Comparison of ENCODE assay signal across 8 cellular contexts in genomic region chr12:51082561-51083139, GRCh38. TPM values are rescaled to one million over a fixed set of nuclear protein-coding genes. Genes with fewer than 3 reads are reported as not detected.
DNase-seq lines count a peak whose midpoint lies in the region; ATAC-seq and TF ChIP-seq lines count a peak whose summit lies in the region.

No MANE protein-coding gene starts in this region.

- H3K9me3 ChIP-seq in OCI-LY7 (ENCODE audit: low read length) (no peaks in the 10 kb centered on the region), adipocyte (ENCODE audit: control insufficient read depth, low read length) (no peaks in the 10 kb centered on the region), left ventricle myocardium inferior (replicated peaks) (no peaks in the 10 kb centered on the region), parathyroid adenoma (ENCODE audit: control insufficient read depth, low read length) (no peaks in the 10 kb centered on the region)

- peak overlapping the region; percentile 92 for H3K9ac ChIP-seq in adipocyte (ENCODE audit: low read length)
- H3K9ac ChIP-seq in parathyroid adenoma, result peak overlapping the region; percentile 78

- TF ChIP-seq CTCF in OCI-LY7 (conservative IDR thresholded peaks at IDR 0.05; ENCODE audit: low read length) (no peak), left ventricle myocardium inferior (IDR thresholded peaks at IDR 0.05; ENCODE audit: borderline replicate concordance) (no peak), parathyroid adenoma (IDR thresholded peaks at IDR 0.05) (no peak)

- H3K4me2 ChIP-seq in OCI-LY7 (ENCODE audit: low read length), result peak overlapping the region; percentile 82
- peak overlapping the region; percentile 93 for H3K4me2 ChIP-seq in parathyroid adenoma (ENCODE audit: low read length)

- CTCF ChIA-PET in OCI-LY7 (lab: Charles Lee; ENCODE audit: unreplicated experiment), result interaction anchor here (0.6 to 0.9 kb wide), 2 partner anchors 19 to 20 kb away, joined by 3 read pairs; no protein-coding TSS in a partner anchor

- H3K4me3 ChIP-seq in ACC112 (ENCODE audit: low read depth, low read length) (peak overlapping the region; percentile 99), OCI-LY7 (ENCODE audit: low read depth, low read length, poor library complexity, severe bottlenecking) (peak overlapping the region; percentile 90), adipocyte (ENCODE audit: low read length) (peak overlapping the region; percentile 89), left ventricle myocardium inferior (peak overlapping the region; percentile 91), parathyroid adenoma (ENCODE audit: low read depth, low read length) (peak overlapping the region; percentile 93)

- POLR2A ChIA-PET in OCI-LY7 (lab: Charles Lee), result interaction anchor here (0.6 to 1.4 kb wide), 13 partner anchors 9 to 1580 kb away, joined by 3 to 9 read pairs (median 3); partner anchors contain the start of genes DAZAP2 and POU6F1

- DNase-seq in OCI-LY7 (ENCODE audit: low spot score) (peak; percentile 43), adipocyte (ENCODE audit: low read depth) (peak; percentile 69), left ventricle myocardium inferior (no peak), NCI-H2081 treated with DMSO at 0.1 percent for 48 hours (lab: John Stamatoyannopoulos, UW) (no peak)

- no peaks in the 10 kb centered on the region for H3K9me2 ChIP-seq in OCI-LY7 (ENCODE audit: insufficient read depth, low read length)

- peak overlapping the region; percentile 73 for H2AFZ ChIP-seq in ACC112 (ENCODE audit: low read length, unreplicated experiment)
- H2AFZ ChIP-seq in OCI-LY7 (ENCODE audit: low read length), result peak overlapping the region; percentile 18; the same call in 1 of the 2 replicates
- H2AFZ ChIP-seq in parathyroid adenoma, result peak overlapping the region; percentile 95

- H3K27ac ChIP-seq in ACC112 (ENCODE audit: low read depth, low read length) (peak overlapping the region; percentile 69), OCI-LY7 (ENCODE audit: low read depth, low read length, poor library complexity, severe bottlenecking) (no peak overlapping the region), left ventricle myocardium inferior (replicated peaks) (peak overlapping the region; percentile 97), parathyroid adenoma (peak overlapping the region; percentile 82)

- ATAC-seq in GM21390 (IDR thresholded peaks at IDR 0.05; ENCODE audit: unreplicated experiment), result peak; percentile 12
- no peak for ATAC-seq in HG03139 (IDR thresholded peaks at IDR 0.05; ENCODE audit: unreplicated experiment)

- no peaks in the 10 kb centered on the region for H3K27me3 ChIP-seq in ACC112 (ENCODE audit: insufficient read depth, low read length)
- no peaks in the 10 kb centered on the region for H3K27me3 ChIP-seq in adipocyte (replicated peaks; ENCODE audit: control insufficient read depth, insufficient read depth, low read length)
- H3K27me3 ChIP-seq in left ventricle myocardium inferior (ENCODE audit: low read depth), result no peaks in the 10 kb centered on the region
- H3K27me3 ChIP-seq in parathyroid adenoma (ENCODE audit: control insufficient read depth, insufficient read depth, low read length), result no peaks in the 10 kb centered on the region

- intact Hi-C loops in OCI-LY7 (cut with micrococcal nuclease; ENCODE audit: unreplicated experiment) (loop anchor here (1.0 to 10.0 kb wide), 3 partner anchors 34 to 132 kb away; partner anchors contain the start of genes LETMD1 and POU6F1), left ventricle myocardium inferior (cut with micrococcal nuclease) (no loop called here)

- H3K79me2 ChIP-seq in ACC112 (ENCODE audit: control insufficient read depth, insufficient read depth, low read length, unreplicated experiment), result peaks cover 37% of the 10 kb centered on the region
- peaks cover 23% of the 10 kb centered on the region; the same call in 1 of the 2 replicates for H3K79me2 ChIP-seq in OCI-LY7 (ENCODE audit: insufficient read depth, low read depth, low read length)
- no peaks in the 10 kb centered on the region for H3K79me2 ChIP-seq in parathyroid adenoma

- no TSS peak for BruUV-seq in OCI-LY7 (replicated peaks; lab: Mats Ljungman, UMichigan)

- H3K36me3 ChIP-seq in ACC112 (ENCODE audit: insufficient read depth, low read length), result no peaks in the 10 kb centered on the region
- no peaks in the 10 kb centered on the region; the same call in 1 of the 2 replicates for H3K36me3 ChIP-seq in OCI-LY7 (ENCODE audit: insufficient read depth, low read length)
- no peaks in the 10 kb centered on the region for H3K36me3 ChIP-seq in adipocyte (ENCODE audit: control insufficient read depth, insufficient read depth, low read length, severe bottlenecking)
- no peaks in the 10 kb centered on the region for H3K36me3 ChIP-seq in left ventricle myocardium inferior
- no peaks in the 10 kb centered on the region for H3K36me3 ChIP-seq in parathyroid adenoma (ENCODE audit: control insufficient read depth, insufficient read depth, low read length)

- H4K20me1 ChIP-seq in OCI-LY7 (ENCODE audit: insufficient read depth, low read length), result no peaks in the 10 kb centered on the region

- H3K4me1 ChIP-seq in ACC112 (ENCODE audit: control insufficient read depth, insufficient read depth, low read length, unreplicated experiment) (peaks cover 9% of the 10 kb centered on the region), OCI-LY7 (ENCODE audit: insufficient read depth, low read length, poor library complexity, severe bottlenecking) (peaks cover 29% of the 10 kb centered on the region), adipocyte (ENCODE audit: control insufficient read depth, insufficient read depth, low read length) (peaks cover 21% of the 10 kb centered on the region), left ventricle myocardium inferior (peaks cover 38% of the 10 kb centered on the region), parathyroid adenoma (peaks cover 5% of the 10 kb centered on the region)

RNA-seq across cellular contexts. Expression of gene CSRNP2, which starts 0.7 kb away (rescaled TPM):
- total RNA-seq in OCI-LY7 (2014; rRNA removed; shearing (Covaris generic)), result 10.4 and 11.7 TPM in 2 replicates
- total RNA-seq in OCI-LY7 (2022) (28.6 and 30.1 TPM in 2 replicates), left ventricle myocardium inferior (21.8 TPM)

RNA-seq across cellular contexts. Expression of gene LETMD1, which starts 34.5 kb away (rescaled TPM):
- 53.9 and 58.6 TPM in 2 replicates for total RNA-seq in OCI-LY7 (2014; rRNA removed; shearing (Covaris generic))
- 103 and 114 TPM in 2 replicates for total RNA-seq in OCI-LY7 (2022)
- 20.6 TPM for total RNA-seq in left ventricle myocardium inferior

RNA-seq across cellular contexts. Expression of gene SLC11A2, which starts 56.5 kb away (rescaled TPM):
- total RNA-seq in OCI-LY7 (2014; rRNA removed; shearing (Covaris generic)), result 28.2 and 35.0 TPM in 2 replicates
- total RNA-seq in OCI-LY7 (2022) (43.4 and 43.6 TPM in 2 replicates), left ventricle myocardium inferior (25.1 TPM)

Comparison
In these comparisons a context has a peak if more than half of its experiments do, and no peak if none do; other contexts are left out.
1. H2AFZ ChIP-seq: peak in every context shown above with its lines; median percentile 95 in parathyroid adenoma; 73 in ACC112; 18 in OCI-LY7.
2. DNase-seq: peak in OCI-LY7 (single experiment) and adipocyte (single experiment); none in left ventricle myocardium inferior (single experiment) and NCI-H2081 treated with DMSO at 0.1 percent for 48 hours (single experiment).
3. Peak in every context shown above with its lines, with median percentiles within 50 percentile points of each other: H3K4me3 ChIP-seq.